In the genomic region with DNA sequence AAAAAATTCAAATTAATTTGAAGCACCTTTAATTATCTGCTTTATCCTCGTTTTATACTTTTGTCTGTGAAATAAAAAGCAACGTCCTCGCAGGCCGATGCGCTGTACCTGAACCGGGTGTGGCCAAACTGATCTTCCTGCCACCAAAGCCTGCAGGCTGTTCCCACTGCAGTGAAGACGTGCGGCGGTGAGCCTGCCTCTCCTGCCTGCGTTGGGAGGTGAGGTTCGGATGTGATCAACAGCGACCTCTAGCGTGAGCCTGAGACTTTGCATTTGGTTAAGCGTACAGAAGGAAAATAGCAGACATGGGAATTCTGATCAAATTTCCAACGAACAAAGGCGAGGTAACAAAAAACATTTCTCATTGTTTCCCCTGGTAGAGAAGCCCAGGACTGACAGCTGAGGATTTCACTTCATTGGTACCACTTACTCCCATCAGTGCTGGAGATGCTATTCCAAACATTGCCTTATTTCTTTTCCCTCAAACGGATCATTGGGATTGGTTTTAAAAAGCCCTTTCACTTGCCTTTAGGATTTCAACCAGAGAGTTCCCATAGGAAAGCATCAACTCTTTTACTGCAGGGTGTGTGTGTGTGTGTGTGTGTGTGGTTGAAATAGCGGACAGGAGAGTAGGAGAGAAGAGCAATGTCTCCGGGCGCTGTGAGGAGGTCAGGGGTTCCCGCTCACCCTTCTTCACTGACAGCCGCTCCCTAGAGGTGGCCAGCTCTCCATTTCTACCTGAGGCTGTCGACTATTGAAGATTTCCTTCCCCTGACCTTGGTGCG, we compare ENCODE assay signal across 9 cellular contexts. TPM values are rescaled to one million over a fixed set of nuclear protein-coding genes. Genes with fewer than 3 reads are reported as not detected.
A peak's percentile ranks its signal among the peaks of the same experiment; 100 is the strongest.
DNase-seq lines count a peak whose midpoint lies in the region; ATAC-seq and TF ChIP-seq lines count a peak whose summit lies in the region.
"Had no signal": no experiment of that assay in that cellular context is flagged by ENCODE, and none has a peak within 500 bp of the region (broad histone marks: within the 10 kb centered on the region; RNA-seq: fewer than 3 reads in every experiment).

No MANE protein-coding gene starts in this region.

- no peaks in the 10 kb centered on the region for H3K9me3 ChIP-seq in CD8-positive, alpha-beta T cell (ENCODE audit: low read length)
- H3K9me3 ChIP-seq in Loucy (ENCODE audit: insufficient read depth, low read depth, low read length) (no peaks in the 10 kb centered on the region; the same call in 1 of the 2 replicates), neuronal stem cell (replicated peaks in 1 of 2; ENCODE audit: control insufficient read depth in 2 of 2, insufficient read depth in 1 of 2, low read depth in 1 of 2, low read length in 2 of 2) (peaks cover 4% of the 10 kb centered on the region in 2 donors)

- CTCF ChIA-PET in CD8-positive, alpha-beta T cell (lab: Charles Lee) = interaction anchor here (0.6 to 7.0 kb wide), 48 partner anchors 10 to 310 kb away, joined by 3 to 71 read pairs (median 4); partner anchors contain the start of gene FYN

- no peak overlapping the region for H2BK120ac ChIP-seq in neuronal stem cell (ENCODE audit: low read depth, low read length)

- H3K79me1 ChIP-seq in neuronal stem cell (ENCODE audit: low read depth, low read length) = no peaks in the 10 kb centered on the region

- peak overlapping the region; percentile 24 for H3K18ac ChIP-seq in neuronal stem cell (ENCODE audit: low read length)

- no peak overlapping the region for H3K4ac ChIP-seq in neuronal stem cell (ENCODE audit: low read length)

- no peak overlapping the region for H3K14ac ChIP-seq in neuronal stem cell (ENCODE audit: low read length)

- H2BK12ac ChIP-seq in neuronal stem cell (ENCODE audit: low read length) = peak overlapping the region; percentile 4

- peak; percentile 59 to 89 (median 79) for DNase-seq in CD8-positive, alpha-beta T cell
- DNase-seq in RPMI7951 (ENCODE audit: low read depth) = peak; percentile 76
- peak; percentile 68 for DNase-seq in activated T-helper 1 cell treated with anti-CD3 and anti-CD28 coated beads, Interleukin-12 subunit alpha, Interleukin-12 subunit beta, Interleukin-2, Interleukin-4 antibody, amounts not matched to agents 30 ng/mL and 10 ng/mL and 1 ng/mL, durations not matched to agents 14 hours and 24 hours and 36 hours (ENCODE audit: low spot score)
- DNase-seq in fibroblast of pulmonary artery (ENCODE audit: low read depth) = peak; percentile 89
- peak; percentile 67 for DNase-seq in neuronal stem cell (ENCODE audit: low spot score)
- DNase-seq in substantia nigra (lab: John Stamatoyannopoulos, UW) = peak in 47 of 49 donors; percentile 4 to 85 (median 61)

- H3K9me2 ChIP-seq in Loucy (replicated peaks; ENCODE audit: low read depth, low read length) = no peaks in the 10 kb centered on the region

- no peak overlapping the region for H2AK5ac ChIP-seq in neuronal stem cell (ENCODE audit: low read depth, low read length)

- no CpG with 5 or more reads among the region's 24 CpGs for WGBS in neuronal stem cell (ENCODE audit: extremely low coverage in 2 of 2, insufficient read length in 2 of 2, insufficient replicate concordance in 1 of 2), 2 donors

- no peak overlapping the region for H4K91ac ChIP-seq in neuronal stem cell (ENCODE audit: low read depth, low read length, poor library complexity)

- ATAC-seq in CD8-positive, alpha-beta T cell = peak; percentile 71
- peak; percentile 59 for ATAC-seq in GM21390 (IDR thresholded peaks at IDR 0.05; ENCODE audit: unreplicated experiment)

- no peak overlapping the region for H2BK5ac ChIP-seq in neuronal stem cell (ENCODE audit: low read length)

- H3K4me3 Mint-ChIP-seq in CD8-positive, alpha-beta T cell = peak overlapping the region; percentile 71
- H3K4me3 Mint-ChIP-seq in activated T-helper 1 cell treated with anti-CD3 and anti-CD28 coated beads, Interleukin-12 subunit alpha, Interleukin-12 subunit beta, Interleukin-2, Interleukin-4 antibody, amounts not matched to agents 30 ng/mL and 10 ng/mL and 1 ng/mL, durations not matched to agents 14 hours and 24 hours and 36 hours = peak overlapping the region; percentile 45

- peak overlapping the region; percentile 89 for H3K27ac Mint-ChIP-seq in CD8-positive, alpha-beta T cell
- peak overlapping the region; percentile 46 for H3K27ac Mint-ChIP-seq in activated T-helper 1 cell treated with anti-CD3 and anti-CD28 coated beads, Interleukin-12 subunit alpha, Interleukin-12 subunit beta, Interleukin-2, Interleukin-4 antibody, amounts not matched to agents 30 ng/mL and 10 ng/mL and 1 ng/mL, durations not matched to agents 14 hours and 24 hours and 36 hours

- no peak overlapping the region for H3K23ac ChIP-seq in neuronal stem cell (ENCODE audit: low read depth, low read length, poor library complexity)

- H3K27ac ChIP-seq in CD8-positive, alpha-beta T cell (ENCODE audit: low read depth, low read length) = no peak overlapping the region
- H3K27ac ChIP-seq in neuronal stem cell (replicated peaks; ENCODE audit: low read length) (no peak overlapping the region), substantia nigra (ENCODE audit: low read depth, low read length, poor library complexity, severe bottlenecking) (no peak overlapping the region)

- no peaks in the 10 kb centered on the region for H3K27me3 Mint-ChIP-seq in CD8-positive, alpha-beta T cell (ENCODE audit: low read depth)
- H3K27me3 Mint-ChIP-seq in activated T-helper 1 cell treated with anti-CD3 and anti-CD28 coated beads, Interleukin-12 subunit alpha, Interleukin-12 subunit beta, Interleukin-2, Interleukin-4 antibody, amounts not matched to agents 30 ng/mL and 10 ng/mL and 1 ng/mL, durations not matched to agents 14 hours and 24 hours and 36 hours (ENCODE audit: insufficient read depth) = no peaks in the 10 kb centered on the region

- no peaks in the 10 kb centered on the region for H4K20me1 ChIP-seq in Loucy (ENCODE audit: insufficient read depth, low read length, poor library complexity, severe bottlenecking)

- TF ChIP-seq CTCF in CD8-positive, alpha-beta T cell (IDR thresholded peaks at IDR 0.05) = peak; percentile 98
- peak; percentile 94 for TF ChIP-seq CTCF in Loucy (conservative IDR thresholded peaks at IDR 0.05; ENCODE audit: low read length)
- peak; percentile 94 for TF ChIP-seq CTCF in fibroblast of pulmonary artery (IDR thresholded peaks at IDR 0.05; ENCODE audit: low read length, missing control alignments)

- peaks cover 37% of the 10 kb centered on the region for H3K4me1 ChIP-seq in CD8-positive, alpha-beta T cell (ENCODE audit: insufficient read depth, low read length)
- peaks cover 40% of the 10 kb centered on the region for H3K4me1 ChIP-seq in Loucy (ENCODE audit: insufficient read depth, low read length, poor library complexity, severe bottlenecking)
- H3K4me1 ChIP-seq in neuronal stem cell (ENCODE audit: control insufficient read depth in 2 of 2, insufficient read depth in 1 of 2, low read depth in 1 of 2, low read length in 2 of 2) = peaks cover 2 to 15% of the 10 kb centered on the region in 2 donors

- peaks cover 45% of the 10 kb centered on the region for H3K4me1 Mint-ChIP-seq in CD8-positive, alpha-beta T cell (ENCODE audit: low read depth)
- peaks cover 46% of the 10 kb centered on the region for H3K4me1 Mint-ChIP-seq in activated T-helper 1 cell treated with anti-CD3 and anti-CD28 coated beads, Interleukin-12 subunit alpha, Interleukin-12 subunit beta, Interleukin-2, Interleukin-4 antibody, amounts not matched to agents 30 ng/mL and 10 ng/mL and 1 ng/mL, durations not matched to agents 14 hours and 24 hours and 36 hours (ENCODE audit: low read depth)

- peak overlapping the region; percentile 57; the same call in 1 of the 2 replicates for H2AFZ ChIP-seq in Loucy (ENCODE audit: low read length)
- H2AFZ ChIP-seq in neuronal stem cell (ENCODE audit: low read length) = peak overlapping the region; percentile 68

- H2BK15ac ChIP-seq in neuronal stem cell (ENCODE audit: low read length) = no peak overlapping the region

- POLR2A ChIA-PET in CD8-positive, alpha-beta T cell (lab: Charles Lee) = interaction anchor here (1.2 to 1.6 kb wide), 5 partner anchors 24 to 302 kb away, joined by 3 to 10 read pairs (median 5); partner anchors contain the start of gene FYN

- peak overlapping the region; percentile 14 for H3K9ac ChIP-seq in Loucy (ENCODE audit: low read depth, low read length, poor library complexity, severe bottlenecking)
- H3K9ac ChIP-seq in neuronal stem cell (ENCODE audit: low read depth, low read length, poor library complexity) = no peak overlapping the region

- H3F3A ChIP-seq in Loucy (ENCODE audit: low read depth) = no peaks in the 10 kb centered on the region

- H3K4me2 ChIP-seq in Loucy (ENCODE audit: low read depth, low read length, poor library complexity, severe bottlenecking) (peak overlapping the region; percentile 62), neuronal stem cell (ENCODE audit: insufficient read depth, low read length, poor library complexity, severe bottlenecking) (no peak overlapping the region)

- no peaks in the 10 kb centered on the region for H3K27me3 ChIP-seq in CD8-positive, alpha-beta T cell (ENCODE audit: insufficient read depth, low read length)
- no peaks in the 10 kb centered on the region for H3K27me3 ChIP-seq in Loucy (ENCODE audit: insufficient read depth, low read length, poor library complexity, severe bottlenecking)
- H3K27me3 ChIP-seq in neuronal stem cell (ENCODE audit: control insufficient read depth in 3 of 3, insufficient read depth in 3 of 3, low read depth in 1 of 3, low read length in 3 of 3) = peaks cover 0 to 2% (median 0%) of the 10 kb centered on the region in 3 experiments

- intact Hi-C loops in CD8-positive, alpha-beta T cell (cut with DNase I, micrococcal nuclease) = loop anchor here (1.0 to 2.0 kb wide), 6 partner anchors 46 to 287 kb away; partner anchors contain the start of gene FYN (in 1 of the 2)
- intact Hi-C loops in activated T-helper 1 cell treated with anti-CD3 and anti-CD28 coated beads, Interleukin-12 subunit alpha, Interleukin-12 subunit beta, Interleukin-2, Interleukin-4 antibody, amounts not matched to agents 30 ng/mL and 10 ng/mL and 1 ng/mL, durations not matched to agents 14 hours and 24 hours and 36 hours (cut with micrococcal nuclease) = loop anchor here (1.0 kb wide), 4 partner anchors 46 to 287 kb away; partner anchors contain the start of gene FYN

- no peaks in the 10 kb centered on the region for H3K79me2 ChIP-seq in Loucy (ENCODE audit: insufficient read depth, low read length)

- H3K36me3 Mint-ChIP-seq in CD8-positive, alpha-beta T cell = no peaks in the 10 kb centered on the region
- H3K36me3 Mint-ChIP-seq in activated T-helper 1 cell treated with anti-CD3 and anti-CD28 coated beads, Interleukin-12 subunit alpha, Interleukin-12 subunit beta, Interleukin-2, Interleukin-4 antibody, amounts not matched to agents 30 ng/mL and 10 ng/mL and 1 ng/mL, durations not matched to agents 14 hours and 24 hours and 36 hours (ENCODE audit: low read depth) = no peaks in the 10 kb centered on the region

- H3K9me3 Mint-ChIP-seq in CD8-positive, alpha-beta T cell = no peaks in the 10 kb centered on the region
- H3K9me3 Mint-ChIP-seq in activated T-helper 1 cell treated with anti-CD3 and anti-CD28 coated beads, Interleukin-12 subunit alpha, Interleukin-12 subunit beta, Interleukin-2, Interleukin-4 antibody, amounts not matched to agents 30 ng/mL and 10 ng/mL and 1 ng/mL, durations not matched to agents 14 hours and 24 hours and 36 hours = no peaks in the 10 kb centered on the region

- H3K4me3 ChIP-seq in CD8-positive, alpha-beta T cell (ENCODE audit: low read depth, low read length) = peak overlapping the region; percentile 13
- peak overlapping the region; percentile 56 for H3K4me3 ChIP-seq in Loucy (ENCODE audit: low read length, poor library complexity, severe bottlenecking)
- no peak overlapping the region for H3K4me3 ChIP-seq in fibroblast of pulmonary artery (replicated peaks; ENCODE audit: low read depth, low read length)
- no peak overlapping the region for H3K4me3 ChIP-seq in neuronal stem cell (ENCODE audit: low read length in 2 of 2)

- no peaks in the 10 kb centered on the region for H3K36me3 ChIP-seq in CD8-positive, alpha-beta T cell (ENCODE audit: insufficient read depth, low read length)
- H3K36me3 ChIP-seq in Loucy (ENCODE audit: insufficient read depth, low read length) (no peaks in the 10 kb centered on the region), neuronal stem cell (replicated peaks in 1 of 2; ENCODE audit: control insufficient read depth in 2 of 2, insufficient read depth in 2 of 2, low read length in 2 of 2) (no peaks in the 10 kb centered on the region)

- H4K8ac ChIP-seq in neuronal stem cell (ENCODE audit: low read depth, low read length) = no peak overlapping the region

RNA-seq across cellular contexts. Expression of gene CCN6, which starts 56.6 kb away (rescaled TPM):
- not detected for total RNA-seq in CD8-positive, alpha-beta T cell
- 0.24 TPM in 1 of 2 replicates, not detected in the other for total RNA-seq in RPMI7951 (2014; rRNA removed; shearing (Covaris generic))
- 0.17 TPM in 1 of 2 replicates, not detected in the other for total RNA-seq in activated T-helper 1 cell treated with anti-CD3 and anti-CD28 coated beads, Interleukin-12 subunit alpha, Interleukin-12 subunit beta, Interleukin-2, Interleukin-4 antibody, amounts not matched to agents 30 ng/mL and 10 ng/mL and 1 ng/mL, durations not matched to agents 14 hours and 24 hours and 36 hours
- polyA plus RNA-seq in neuronal stem cell (2013, experiment 1 of 2) = not detected
- not detected for polyA plus RNA-seq in neuronal stem cell (2013, experiment 2 of 2)
- total RNA-seq: T-helper 1 cell treated with Interleukin-12 subunit alpha and Interleukin-12 subunit beta and Interleukin-4 antibody, amounts not matched to agents 30 ng/mL and 1 ng/mL, for 36 hours had no signal

Comparison
In these comparisons a context has a peak if more than half of its experiments do, and no peak if none do; other contexts are left out.
1. H3K4me3 ChIP-seq: peak in CD8-positive, alpha-beta T cell (single experiment) and Loucy (single experiment); none in fibroblast of pulmonary artery (single experiment) and neuronal stem cell (0 of 2).
2. Peak in every context shown above with its lines, with median percentiles within 50 percentile points of each other: DNase-seq and CTCF ChIP-seq.